1 cellular context compared by ENCODE assay signal in genomic region chr9:69759478-69760277, GRCh38.
TF ChIP-seq lines count a peak whose summit lies in the region.

Gene PTAR1 (minus strand): TSS chr9:69760011. CDS start chr9:69759938, 73 bp downstream.

TF ChIP-seq in HepG2, 621 proteins besides CTCF, POLR2A, EP300 and RAD21 (continued from another document):
- TF ChIP-seq ZNF407 (CRISPR knock-in tag; IDR thresholded peaks at IDR 0.05; ENCODE audit: not compliant biosample characterization) = no peak
- no peak for TF ChIP-seq E2F2 (CRISPR knock-in tag; IDR thresholded peaks at IDR 0.05; ENCODE audit: borderline replicate concordance)
- no peak for TF ChIP-seq ZBTB1 (CRISPR knock-in tag; IDR thresholded peaks at IDR 0.05; ENCODE audit: borderline replicate concordance)
- no peak for TF ChIP-seq DR1 (CRISPR knock-in tag; IDR thresholded peaks at IDR 0.05)
- TF ChIP-seq ATF7-NPFF (CRISPR knock-in tag; IDR thresholded peaks at IDR 0.05; ENCODE audit: low read depth) = no peak
- TF ChIP-seq THRA (CRISPR knock-in tag; IDR thresholded peaks at IDR 0.05; ENCODE audit: borderline replicate concordance) = no peak
- TF ChIP-seq ZBTB20 (CRISPR knock-in tag; IDR thresholded peaks at IDR 0.05; ENCODE audit: borderline replicate concordance, low read depth) = no peak; the same call in 1 of the 2 replicates
- no peak for TF ChIP-seq ZBTB34 (CRISPR knock-in tag; IDR thresholded peaks at IDR 0.05)
- no peak for TF ChIP-seq SIN3B (IDR thresholded peaks at IDR 0.05; ENCODE audit: low read length)
- no peak for TF ChIP-seq MIXL1 (CRISPR knock-in tag; IDR thresholded peaks at IDR 0.05)
- TF ChIP-seq MXD1 (CRISPR knock-in tag; IDR thresholded peaks at IDR 0.05) = no peak
- no peak for TF ChIP-seq ZNF225 (CRISPR knock-in tag; IDR thresholded peaks at IDR 0.05)
- TF ChIP-seq SMAD3 (CRISPR knock-in tag; IDR thresholded peaks at IDR 0.05) = no peak
- peak; percentile 10; the same call in 1 of the 2 replicates for TF ChIP-seq HDAC2 (CRISPR knock-in tag; IDR thresholded peaks at IDR 0.05)
- no peak for TF ChIP-seq CC2D1A (CRISPR knock-in tag; IDR thresholded peaks at IDR 0.05)
- TF ChIP-seq ZNF780A (CRISPR knock-in tag; IDR thresholded peaks at IDR 0.05) = no peak
- TF ChIP-seq AGO2 (optimal IDR thresholded peaks at IDR 0.05; ENCODE audit: low read depth, low read length) = peak; percentile 73
- TF ChIP-seq ZNF761 (CRISPR knock-in tag; conservative IDR thresholded peaks at IDR 0.05) = no peak
- TF ChIP-seq NFYC (CRISPR knock-in tag; IDR thresholded peaks at IDR 0.05) = no peak
- no peak for TF ChIP-seq ZNF251 (CRISPR knock-in tag; IDR thresholded peaks at IDR 0.05)
- no peak for TF ChIP-seq ZNF770 (CRISPR knock-in tag; IDR thresholded peaks at IDR 0.05)
- no peak for TF ChIP-seq ZSCAN30 (CRISPR knock-in tag; IDR thresholded peaks at IDR 0.05)
- TF ChIP-seq MTA3 (CRISPR knock-in tag; IDR thresholded peaks at IDR 0.05) = no peak
- 0 out of 2 replicates have a peak, but pooled peaks have one; percentile 18 for TF ChIP-seq THAP7 (CRISPR knock-in tag; IDR thresholded peaks at IDR 0.05)
- TF ChIP-seq MTF2 (CRISPR knock-in tag; IDR thresholded peaks at IDR 0.05; ENCODE audit: borderline replicate concordance) = peak; percentile 75; the same call in 1 of the 2 replicates
- TF ChIP-seq MAFG (CRISPR knock-in tag; IDR thresholded peaks at IDR 0.05) = 0 out of 2 replicates have a peak, but pooled peaks have one; percentile 20
- no peak for TF ChIP-seq BATF2 (CRISPR knock-in tag; IDR thresholded peaks at IDR 0.05)
- TF ChIP-seq TIGD3 (CRISPR knock-in tag; IDR thresholded peaks at IDR 0.05; ENCODE audit: borderline replicate concordance) = 0 out of 2 replicates have a peak, but pooled peaks have one; percentile 28
- TF ChIP-seq TCF7 (IDR thresholded peaks at IDR 0.05; ENCODE audit: low read depth) = no peak
- TF ChIP-seq ONECUT2 (CRISPR knock-in tag; IDR thresholded peaks at IDR 0.05) = no peak
